14 cellular contexts compared by ENCODE assay signal in the genomic region with DNA sequence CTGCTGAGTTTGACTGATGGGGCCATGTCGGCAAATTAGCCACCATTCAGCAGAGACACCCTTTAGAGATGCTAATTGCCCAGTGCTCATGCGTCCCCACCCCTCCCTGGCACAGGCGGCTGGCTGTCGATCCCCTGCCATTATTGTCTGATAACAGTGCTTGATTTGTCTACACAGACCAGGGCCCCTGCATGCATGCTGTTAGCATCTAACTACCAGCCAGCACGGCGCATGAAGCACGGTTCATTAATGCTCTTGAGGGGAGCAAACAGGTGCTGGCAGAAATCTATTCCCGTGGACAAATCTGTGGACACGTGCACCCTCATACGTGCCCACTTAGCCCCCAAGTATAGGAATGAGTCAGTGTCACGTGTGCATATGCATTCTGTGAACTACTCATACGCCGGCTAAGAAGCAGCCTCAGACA. TPM values are rescaled to one million over a fixed set of nuclear protein-coding genes. Genes with fewer than 3 reads are reported as not detected.
DNase-seq lines count a peak whose midpoint lies in the region; ATAC-seq and TF ChIP-seq lines count a peak whose summit lies in the region.
"Had no signal": no experiment of that assay in that cellular context is flagged by ENCODE, and none has a peak within 500 bp of the region (broad histone marks: within the 10 kb centered on the region; RNA-seq: fewer than 3 reads in every experiment).

No MANE protein-coding gene starts in this region.

- H3K4me2 ChIP-seq in SK-N-SH = no peak overlapping the region
- H3K4me2 ChIP-seq: A549 had no signal

- no peak for TF ChIP-seq RAD21 in SK-N-SH (IDR thresholded peaks at IDR 0.05; ENCODE audit: low read length)

- H3K9me2 ChIP-seq in SK-N-SH = no peaks in the 10 kb centered on the region

- CTCF ChIA-PET in SK-N-SH (lab: Yijun Ruan, JAX) = interaction anchor here (1.4 to 1.6 kb wide), 2 partner anchors 34 to 91 kb away, joined by 3 to 9 read pairs; no protein-coding TSS in a partner anchor

- no peaks in the 10 kb centered on the region for H3K36me3 ChIP-seq in SK-N-SH (replicated peaks in 1 of 2; ENCODE audit: control insufficient read depth in 1 of 2, insufficient read depth in 2 of 2, low read length in 1 of 2)
- H3K36me3 ChIP-seq: colonic mucosa, Peyer's patch had no signal

- intact Hi-C loops in head of caudate nucleus (cut with DNase I) = no loop called here

- no peaks in the 10 kb centered on the region for H3K27me3 ChIP-seq in SK-N-SH (ENCODE audit: insufficient read depth)
- H3K27me3 ChIP-seq: colonic mucosa, Peyer's patch had no signal

- H3K4me1 ChIP-seq in SK-N-SH (ENCODE audit: control insufficient read depth in 1 of 2, insufficient read depth in 2 of 2, low read depth in 1 of 2, low read length in 1 of 2) = peaks cover 0 to 24% of the 10 kb centered on the region in 2 experiments; a peak in 1 of 4 replicates
- H3K4me1 ChIP-seq: A549, colonic mucosa, Peyer's patch had no signal

- H4K20me1 ChIP-seq in SK-N-SH (ENCODE audit: insufficient read depth) = no peaks in the 10 kb centered on the region

- no peak for TF ChIP-seq CTCF in SK-N-SH (IDR thresholded peaks at IDR 0.05)

- no peak for TF ChIP-seq EP300 in SK-N-SH (IDR thresholded peaks at IDR 0.05; ENCODE audit: borderline replicate concordance in 1 of 2, low read depth in 1 of 2, low read length in 1 of 2)

- no peaks in the 10 kb centered on the region for H3K9me3 ChIP-seq in SK-N-SH
- H3K9me3 ChIP-seq: A549, colonic mucosa, Peyer's patch had no signal

- ATAC-seq in SK-N-SH treated with all-trans-retinoic acid at 6 μM for 48 hours (no peak), HG03521 (IDR thresholded peaks at IDR 0.05; ENCODE audit: unreplicated experiment) (no peak)
- ATAC-seq: A549; activated T-cell treated with anti-CD3 and anti-CD28 coated beads, Interleukin-2, amount 50 U/mL, for 4 hours; K562 had no signal

- no peaks in the 10 kb centered on the region for H3K79me2 ChIP-seq in SK-N-SH (ENCODE audit: insufficient read depth)

- H3F3A ChIP-seq in SK-N-SH (replicated peaks; ENCODE audit: insufficient read depth) = no peaks in the 10 kb centered on the region

- no peak overlapping the region for H3K4me3 ChIP-seq in SK-N-SH (ENCODE audit: low read depth in 2 of 2, low read length in 1 of 2)
- H3K4me3 ChIP-seq: A549, colonic mucosa, K562, lung, Peyer's patch had no signal

- no peak overlapping the region for H2AFZ ChIP-seq in SK-N-SH (ENCODE audit: low read depth)

- H3K9ac ChIP-seq in SK-N-SH = no peak overlapping the region

- 54% methylated on average over 8 of the region's 13 CpGs for WGBS in SK-N-SH (ENCODE audit: low lambda C conversion rate)

- peak overlapping the region in 1 of 2 experiments; percentile 39; a peak in 1 of 4 replicates for H3K27ac ChIP-seq in SK-N-SH (ENCODE audit: low read depth in 2 of 2, low read length in 1 of 2)
- H3K27ac ChIP-seq: A549, colonic mucosa, Peyer's patch had no signal

- peak; percentile 43 for DNase-seq in SK-N-SH
- peak; percentile 59 for DNase-seq in NCI-H748 treated with DMSO at 0.1 percent for 48 hours (lab: John Stamatoyannopoulos, UW)
- peak in 25 of 42 donors; percentile 5 to 63 (median 34) for DNase-seq in head of caudate nucleus
- peak; percentile 54 for DNase-seq in superior temporal gyrus (ENCODE audit: extremely low spot score)
- no peak for DNase-seq in NCI-H187 treated with DMSO at 0.1 percent for 48 hours (lab: John Stamatoyannopoulos, UW)
- no peak for DNase-seq in LoVo (ENCODE audit: low spot score)
- DNase-seq: activated T-cell treated with anti-CD3 and anti-CD28 coated beads, Interleukin-2, amount 50 U/mL, for 4 hours; colonic mucosa; Peyer's patch had no signal

- POLR2A ChIA-PET in SK-N-SH (lab: Yijun Ruan, JAX) = no interaction called here

TF ChIP-seq in SK-N-SH, 30 proteins besides CTCF, POLR2A, EP300 and RAD21:
- TF ChIP-seq FOXM1 (IDR thresholded peaks at IDR 0.05; ENCODE audit: low read depth) (no peak), TAF1 (IDR thresholded peaks at IDR 0.05; ENCODE audit: borderline replicate concordance, low read depth, low read length) (no peak), GATA2 (CRISPR knock-in tag; IDR thresholded peaks at IDR 0.05) (peak; percentile 70; the same call in 1 of the 2 replicates)

TF ChIP-seq in SK-N-SH treated with all-trans-retinoic acid at 6 μM for 48 hours, 23 proteins besides CTCF, POLR2A, EP300 and RAD21:
- no peak for TF ChIP-seq PATZ1 (CRISPR knock-in tag; IDR thresholded peaks at IDR 0.05; ENCODE audit: borderline replicate concordance)
- no peak for TF ChIP-seq RARB (CRISPR knock-in tag; IDR thresholded peaks at IDR 0.05)
- TF ChIP-seq BACH2 (CRISPR knock-in tag; IDR thresholded peaks at IDR 0.05; ENCODE audit: borderline replicate concordance) = no peak
TF ChIP-seq in SK-N-SH treated with all-trans-retinoic acid at 6 μM for 48 hours: peak in this region for 0.

RNA-seq across cellular contexts. Expression of gene KCNB1, which starts 32.2 kb away (rescaled TPM):
- polyA plus RNA-seq in SK-N-SH (2012; rRNA removed) = 0.82 and 1.1 TPM in 2 replicates
- 0.81 and 0.93 TPM in 2 replicates for polyA plus RNA-seq in SK-N-SH (2012; cell fraction: cytosol; rRNA removed)
- polyA plus RNA-seq in SK-N-SH (2012; cell fraction: nucleus; rRNA removed) = 1.6 and 1.8 TPM in 2 replicates

Comparison
In these comparisons a context has a peak if more than half of its experiments do, and no peak if none do; other contexts are left out.
1. DNase-seq: peak in SK-N-SH (single experiment), NCI-H748 treated with DMSO at 0.1 percent for 48 hours (single experiment), head of caudate nucleus (25 of 42) and superior temporal gyrus (single experiment); none in NCI-H187 treated with DMSO at 0.1 percent for 48 hours (single experiment) and LoVo (single experiment).